Comparison of ENCODE assay signal across 12 cellular contexts in the genomic region with DNA sequence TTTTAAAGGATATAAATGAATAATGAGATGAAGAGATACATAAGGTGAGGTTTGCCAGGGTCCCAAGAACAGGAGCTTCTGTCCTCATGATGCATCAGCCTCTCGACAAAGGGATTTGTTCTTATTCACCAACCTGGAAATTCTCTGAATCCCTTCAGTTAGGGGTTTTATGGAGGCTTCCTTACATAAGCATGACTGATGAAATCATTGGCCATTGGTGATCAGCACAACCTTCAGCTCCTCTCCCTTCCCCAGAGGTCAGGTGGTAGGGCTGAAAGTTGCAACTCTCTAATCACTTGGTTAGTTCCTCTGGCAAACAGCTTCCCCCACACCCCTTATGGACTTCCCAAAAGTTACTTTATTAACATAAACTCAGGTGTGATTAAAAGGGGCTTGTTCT.
"Had no signal": no experiment of that assay in that cellular context is flagged by ENCODE, and none has a peak within 500 bp of the region (broad histone marks: within the 10 kb centered on the region; RNA-seq: fewer than 3 reads in every experiment).

No MANE protein-coding gene starts in this region.

- DNase-seq: activated CD4-positive, alpha-beta T cell treated with anti-CD3 and anti-CD28 coated beads for 1 hour; activated CD4-positive, alpha-beta T cell treated with anti-CD3 and anti-CD28 coated beads, Interleukin-2, amount 50 U/mL, for 48 hours; activated CD8-positive, alpha-beta memory T cell treated with anti-CD3 and anti-CD28 coated beads, Interleukin-2, amount 10 ng/mL, durations not matched to agents 7 days and 5 days; activated effector memory CD4-positive, alpha-beta T cell treated with Interleukin-2 at 50 U/mL for 16 hours; activated T-cell treated with anti-CD3 and anti-CD28 coated beads, Interleukin-2, amount 50 U/mL, for 24 hours; amniotic stem cell; body of pancreas; erythroblast; kidney glomerular epithelial cell; small intestine; transverse colon had no signal

- FAIRE-seq: small intestine had no signal

- ATAC-seq: activated CD8-positive, alpha-beta memory T cell treated with anti-CD3 and anti-CD28 coated beads, Interleukin-2, amount 10 ng/mL, durations not matched to agents 7 days and 5 days; body of pancreas; stimulated activated effector memory CD8-positive, alpha-beta T cell treated with anti-CD3 and anti-CD28 coated beads, Interleukin-12 subunit alpha, Interleukin-12 subunit beta, amount 100 ng/mL, for 72 hours had no signal
